In genomic region chr18:3110034-3110752, GRCh38 we compare ENCODE assay signal across 15 cellular contexts.
A peak's percentile ranks its signal among the peaks of the same experiment; 100 is the strongest.
DNase-seq lines count a peak whose midpoint lies in the region; ATAC-seq and TF ChIP-seq lines count a peak whose summit lies in the region.
"Had no signal": no experiment of that assay in that cellular context is flagged by ENCODE, and none has a peak within 500 bp of the region (broad histone marks: within the 10 kb centered on the region; RNA-seq: fewer than 3 reads in every experiment).

No MANE protein-coding gene starts in this region.

- H3K9me3 ChIP-seq in HEK293 (ENCODE audit: control insufficient read depth, insufficient read depth, low read depth, low read length) (no peaks in the 10 kb centered on the region), psoas muscle (no peaks in the 10 kb centered on the region), MG63 (no peaks in the 10 kb centered on the region), suprapubic skin (no peaks in the 10 kb centered on the region)
- H3K9me3 ChIP-seq: SJCRH30 had no signal

- H3K4me3 ChIP-seq in HEK293 (ENCODE audit: low read depth, low read length) = no peak overlapping the region
- H3K4me3 ChIP-seq in psoas muscle = no peak overlapping the region
- H3K4me3 ChIP-seq in MG63 = no peak overlapping the region
- H3K4me3 ChIP-seq in suprapubic skin = no peak overlapping the region
- H3K4me3 ChIP-seq: GM23338, SJCRH30 had no signal

- ATAC-seq in GM18861 (IDR thresholded peaks at IDR 0.05; ENCODE audit: unreplicated experiment) (peak; percentile 89), HG03354 (IDR thresholded peaks at IDR 0.05; ENCODE audit: poor library complexity, severe bottlenecking, unreplicated experiment) (peak; percentile 87), psoas muscle (peak in 1 of 4 donors; percentile 22), GM21447 (IDR thresholded peaks at IDR 0.05; ENCODE audit: unreplicated experiment) (no peak)
- ATAC-seq: GM23338 had no signal

- intact Hi-C loops in psoas muscle (cut with DNase I) = no loop called here

- no peaks in the 10 kb centered on the region for H3K36me3 ChIP-seq in HEK293 (ENCODE audit: control insufficient read depth in 2 of 2, insufficient read depth in 1 of 2, low read length in 2 of 2)
- peaks cover 0 to 73% of the 10 kb centered on the region in 2 donors for H3K36me3 ChIP-seq in psoas muscle (ENCODE audit: insufficient read depth in 1 of 2, low read depth in 1 of 2)
- H3K36me3 ChIP-seq in MG63 = no peaks in the 10 kb centered on the region
- no peaks in the 10 kb centered on the region for H3K36me3 ChIP-seq in suprapubic skin
- H3K36me3 ChIP-seq: SJCRH30 had no signal

- no peak overlapping the region for H3K27ac ChIP-seq in HEK293 (ENCODE audit: extremely low read depth, low read depth, low read length)
- peak overlapping the region; percentile 67 for H3K27ac ChIP-seq in psoas muscle
- H3K27ac ChIP-seq in suprapubic skin = no peak overlapping the region
- H3K27ac ChIP-seq: SJCRH30 had no signal

- no peak for TF ChIP-seq POLR2A in suprapubic skin (IDR thresholded peaks at IDR 0.05)

- CTCF ChIA-PET in HEK293 (lab: Yijun Ruan, JAX) = interaction anchor here (0.6 to 1.6 kb wide), 5 partner anchors 18 to 661 kb away, joined by 3 to 9 read pairs (median 3); no protein-coding TSS in a partner anchor

- TF ChIP-seq CTCF in HEK293 (tag by site-specific recombination; IDR thresholded peaks at IDR 0.05) (no peak), psoas muscle (IDR thresholded peaks at IDR 0.05) (no peak), suprapubic skin (IDR thresholded peaks at IDR 0.05) (no peak)

- TF ChIP-seq EP300 in suprapubic skin (IDR thresholded peaks at IDR 0.05) = no peak

- DNase-seq in psoas muscle = no peak
- DNase-seq in MG63 = no peak
- no peak for DNase-seq in suprapubic skin (ENCODE audit: low spot score in 2 of 2)
- DNase-seq: Calu3; CD4-positive, alpha-beta T cell; DMS79 treated with DMSO at 0.1 percent for 48 hours; NCI-H1436 treated with DMSO at 0.1 percent for 48 hours; NCI-H345; NCI-H526 treated with DMSO at 0.1 percent for 48 hours; SJCRH30 had no signal

- no peaks in the 10 kb centered on the region for H3K27me3 ChIP-seq in psoas muscle (ENCODE audit: insufficient read depth in 3 of 3, low read length in 2 of 3)
- H3K27me3 ChIP-seq in MG63 = no peaks in the 10 kb centered on the region
- H3K27me3 ChIP-seq in suprapubic skin = no peaks in the 10 kb centered on the region
- H3K27me3 ChIP-seq: SJCRH30 had no signal

- POLR2A ChIA-PET in HEK293 (lab: Yijun Ruan, JAX) = interaction anchor here (1.5 kb wide), 1 partner anchor 10 kb away, joined by 3 read pairs; no protein-coding TSS in a partner anchor

- peaks cover 5% of the 10 kb centered on the region; the same call in 1 of the 2 replicates for H3K4me1 ChIP-seq in HEK293 (ENCODE audit: control insufficient read depth, insufficient read depth, low read length)
- no peaks in the 10 kb centered on the region for H3K4me1 ChIP-seq in psoas muscle
- no peaks in the 10 kb centered on the region for H3K4me1 ChIP-seq in suprapubic skin

- WGBS in psoas muscle, 3 donors = 80 to 87% (median 82%) methylated on average over 7 of the region's 7 CpGs
- whole genome bisulfite sequencing in suprapubic skin = 92% methylated on average over 7 of the region's 7 CpGs

TF ChIP-seq in HEK293, 187 proteins besides CTCF, POLR2A, EP300 and RAD21:
- TF ChIP-seq ZNF426 (tag by site-specific recombination; IDR thresholded peaks at IDR 0.05) (no peak), ZFHX2 (tag by site-specific recombination; conservative IDR thresholded peaks at IDR 0.05) (peak; percentile 72), ZNF664 (tag by site-specific recombination; IDR thresholded peaks at IDR 0.05) (peak; percentile 48; the same call in 1 of the 2 replicates), EGR2 (tag by site-specific recombination; IDR thresholded peaks at IDR 0.05; ENCODE audit: low read depth) (peak; percentile 55; the same call in 1 of the 2 replicates), ZNF600 (tag by site-specific recombination; IDR thresholded peaks at IDR 0.05) (no peak), ZNF777 (tag by site-specific recombination; IDR thresholded peaks at IDR 0.05; ENCODE audit: borderline replicate concordance) (no peak), ZNF585B (tag by site-specific recombination; IDR thresholded peaks at IDR 0.05) (no peak)
